In genomic region chr3:123976181-123976898, GRCh38 we compare ENCODE assay signal across 10 cellular contexts. TPM values are rescaled to one million over a fixed set of nuclear protein-coding genes. Genes with fewer than 3 reads are reported as not detected.
DNase-seq lines count a peak whose midpoint lies in the region; TF ChIP-seq lines count a peak whose summit lies in the region.
"Not testable (repeated sequence)": the region's sequence is repeated elsewhere in the genome, so short reads cannot be mapped to it uniquely, and the experiment has no call there.
"Had no signal": no experiment of that assay in that cellular context is flagged by ENCODE, and none has a peak within 500 bp of the region (broad histone marks: within the 10 kb centered on the region; RNA-seq: fewer than 3 reads in every experiment).

No MANE protein-coding gene starts in this region.

- not testable (repeated sequence) for TF ChIP-seq RAD21 in SK-N-SH (IDR thresholded peaks at IDR 0.05; ENCODE audit: low read length)

- not testable (repeated sequence) for H3K4me3 Mint-ChIP-seq in MCF 10A (ENCODE audit: unreplicated experiment)

- not testable (repeated sequence) for TF ChIP-seq CTCF in SK-N-SH (IDR thresholded peaks at IDR 0.05); MCF 10A (IDR thresholded peaks at IDR 0.05; ENCODE audit: unreplicated experiment); fibroblast of lung (conservative IDR thresholded peaks at IDR 0.05 in 1 of 2, IDR thresholded peaks at IDR 0.05 in 1 of 2; ENCODE audit: low read depth in 1 of 2, low read length in 2 of 2); osteoblast (IDR thresholded peaks at IDR 0.05; ENCODE audit: extremely low read depth, low read depth, low read length)

- H3K9me3 Mint-ChIP-seq in MCF 10A (ENCODE audit: unreplicated experiment) = not testable (repeated sequence)

- H3K4me2 ChIP-seq in SK-N-SH = not testable (repeated sequence)
- peak overlapping the region; percentile 37 for H3K4me2 ChIP-seq in fibroblast of lung (ENCODE audit: extremely low read depth, insufficient read depth, low read length)
- peak overlapping the region; percentile 56 for H3K4me2 ChIP-seq in osteoblast (ENCODE audit: insufficient read depth, low read length)

- 75% methylated on average over 4 of the region's 4 CpGs for WGBS in SK-N-SH (ENCODE audit: low lambda C conversion rate)

- intact Hi-C loops in MCF 10A (cut with micrococcal nuclease) = not testable (repeated sequence)

- DNase-seq in EH (ENCODE audit: low read depth) = peak; percentile 43
- peak; percentile 84 for DNase-seq in HT1080 (ENCODE audit: low read depth)
- DNase-seq in SK-N-SH; osteoblast (ENCODE audit: insufficient read length, low spot score, missing footprints): not testable (repeated sequence)
- DNase-seq in MCF 10A (ENCODE audit: unreplicated experiment) = peak; percentile 49
- peak; percentile 46 to 61 for DNase-seq in fibroblast of lung (ENCODE audit: low read depth in 2 of 2)
- DNase-seq in kidney tubule cell (ENCODE audit: low spot score) = peak; percentile 31

- not testable (repeated sequence) for H3K79me2 ChIP-seq in SK-N-SH (ENCODE audit: insufficient read depth); fibroblast of lung (ENCODE audit: control insufficient read depth, insufficient read depth, low read length); osteoblast (ENCODE audit: insufficient read depth, low read length)

- H3K4me1 Mint-ChIP-seq in MCF 10A (ENCODE audit: insufficient read depth, unreplicated experiment) = not testable (repeated sequence)

- H4K20me1 ChIP-seq in SK-N-SH (ENCODE audit: insufficient read depth); fibroblast of lung (ENCODE audit: control insufficient read depth, extremely low read depth, insufficient read depth, low read length); osteoblast (ENCODE audit: insufficient read depth, low read length): not testable (repeated sequence)

- H3K4me3 ChIP-seq in SK-N-SH (ENCODE audit: low read depth in 2 of 2, low read length in 1 of 2); fibroblast of lung (replicated peaks in 1 of 4; ENCODE audit: control extremely low read depth in 1 of 4, insufficient read depth in 1 of 4, low read depth in 3 of 4, low read length in 4 of 4); osteoblast (ENCODE audit: insufficient read depth, low read length): not testable (repeated sequence)

- H3F3A ChIP-seq in SK-N-SH (replicated peaks; ENCODE audit: insufficient read depth) = not testable (repeated sequence)

- not testable (repeated sequence) for H3K27ac ChIP-seq in SK-N-SH (ENCODE audit: low read depth in 2 of 2, low read length in 1 of 2); fibroblast of lung (ENCODE audit: insufficient read depth, low read length); osteoblast (ENCODE audit: low read depth, low read length)

- not testable (repeated sequence) for H3K9me2 ChIP-seq in SK-N-SH

- POLR2A ChIA-PET in SK-N-SH (lab: Yijun Ruan, JAX); MCF 10A (lab: Yijun Ruan, JAX): not testable (repeated sequence)

- CTCF ChIA-PET in SK-N-SH (lab: Yijun Ruan, JAX); MCF 10A (lab: Yijun Ruan, JAX): not testable (repeated sequence)

- H3K27me3 Mint-ChIP-seq in MCF 10A (ENCODE audit: insufficient read depth, unreplicated experiment) = peaks cover 32% of the 10 kb centered on the region

- not testable (repeated sequence) for H3K9ac ChIP-seq in SK-N-SH; fibroblast of lung (ENCODE audit: insufficient read depth, low read length)

- H2AFZ ChIP-seq in SK-N-SH (ENCODE audit: low read depth) = 0 out of 2 replicates have a peak overlapping the region, but pooled peaks have one; percentile 41
- H2AFZ ChIP-seq in fibroblast of lung (ENCODE audit: low read length) = peak overlapping the region; percentile 23
- peak overlapping the region; percentile 59 for H2AFZ ChIP-seq in osteoblast (ENCODE audit: low read length)

- H3K36me3 Mint-ChIP-seq in MCF 10A (ENCODE audit: insufficient read depth, unreplicated experiment) = not testable (repeated sequence)

- not testable (repeated sequence) for TF ChIP-seq EP300 in SK-N-SH (IDR thresholded peaks at IDR 0.05; ENCODE audit: borderline replicate concordance in 1 of 2, low read depth in 1 of 2, low read length in 1 of 2)

- not testable (repeated sequence) for H3K27ac Mint-ChIP-seq in MCF 10A (ENCODE audit: low read depth, unreplicated experiment)

- H3K27me3 ChIP-seq in SK-N-SH (ENCODE audit: insufficient read depth); fibroblast of lung (ENCODE audit: control insufficient read depth, insufficient read depth, low read length): not testable (repeated sequence)
- H3K27me3 ChIP-seq in osteoblast (ENCODE audit: insufficient read depth, low read length) = peaks cover 11% of the 10 kb centered on the region

- H3K36me3 ChIP-seq in SK-N-SH (replicated peaks in 1 of 2; ENCODE audit: control insufficient read depth in 1 of 2, insufficient read depth in 2 of 2, low read length in 1 of 2); fibroblast of lung (ENCODE audit: control insufficient read depth, insufficient read depth, low read length); osteoblast (ENCODE audit: insufficient read depth, low read length): not testable (repeated sequence)

- H3K4me1 ChIP-seq in SK-N-SH (ENCODE audit: control insufficient read depth in 1 of 2, insufficient read depth in 2 of 2, low read depth in 1 of 2, low read length in 1 of 2); fibroblast of lung (ENCODE audit: control insufficient read depth, extremely low read depth, insufficient read depth, low read length): not testable (repeated sequence)
- H3K4me1 ChIP-seq in osteoblast (ENCODE audit: insufficient read depth, low read length) = peaks cover 13% of the 10 kb centered on the region

- H3K9me3 ChIP-seq in SK-N-SH; fibroblast of lung (ENCODE audit: control insufficient read depth, insufficient read depth, low read depth, low read length); osteoblast (ENCODE audit: low read depth, low read length): not testable (repeated sequence)

- BruUV-seq in MCF 10A (replicated peaks; lab: Mats Ljungman, UMichigan) = not testable (repeated sequence)

TF ChIP-seq in SK-N-SH, 30 proteins besides CTCF, POLR2A, EP300 and RAD21:
- TF ChIP-seq TCF12 (IDR thresholded peaks at IDR 0.05) (peak; percentile 32; the same call in 1 of the 2 replicates), JUND (IDR thresholded peaks at IDR 0.05) (0 out of 2 replicates have a peak, but pooled peaks have one; percentile 14)

RNA-seq across cellular contexts. Expression of gene CCDC14, which starts 15.3 kb away (rescaled TPM):
- total RNA-seq in HT1080 (2014; rRNA removed; shearing (Covaris generic)) = 44.9 and 46.5 TPM in 2 replicates
- 29.3 and 30.2 TPM in 2 replicates for polyA plus RNA-seq in HT1080 (2015; cell fraction: cytosol; rRNA removed)
- 454 and 455 TPM in 2 replicates for polyA plus RNA-seq in HT1080 (2015; cell fraction: nucleus; rRNA removed)
- polyA plus RNA-seq in SK-N-SH (2012; rRNA removed) (147 and 197 TPM in 2 replicates), fibroblast of lung (29.4 and 35.2 TPM in 2 replicates)
- 30.5 and 42.1 TPM in 2 replicates for polyA plus RNA-seq in SK-N-SH (2012; cell fraction: cytosol; rRNA removed)
- polyA plus RNA-seq in SK-N-SH (2012; cell fraction: nucleus; rRNA removed) = 605 and 1,249 TPM in 2 replicates
- total RNA-seq in MCF 10A (2022) (23.8 and 31.1 TPM in 2 replicates), fibroblast of lung (54.7 and 94.8 TPM in 2 replicates), osteoblast (45.7 and 51.4 TPM in 2 replicates)
- polyA plus RNA-seq in fibroblast of lung (2012) = 16.1 and 18.6 TPM in 2 replicates
- polyA minus RNA-seq in fibroblast of lung (ENCODE audit: low replicate concordance) = 23.2 and 46.3 TPM in 2 replicates

RNA-seq across cellular contexts. Expression of gene ROPN1, which starts 15.6 kb away (rescaled TPM):
- 0.21 TPM in 1 of 2 replicates, not detected in the other for total RNA-seq in HT1080 (2014; rRNA removed; shearing (Covaris generic))
- 0.10 TPM in 1 of 2 replicates, not detected in the other for polyA plus RNA-seq in HT1080 (2015; cell fraction: cytosol; rRNA removed)
- not detected in 2 replicates for polyA plus RNA-seq in HT1080 (2015; cell fraction: nucleus; rRNA removed)
- polyA plus RNA-seq in SK-N-SH (2012; rRNA removed) = 0.05 TPM in 1 of 2 replicates, not detected in the other
- not detected in 2 replicates for polyA plus RNA-seq in SK-N-SH (2012; cell fraction: cytosol; rRNA removed)
- 0.05 TPM in 1 of 2 replicates, not detected in the other for polyA plus RNA-seq in SK-N-SH (2012; cell fraction: nucleus; rRNA removed)
- not detected in 2 replicates for total RNA-seq in MCF 10A (2022)
- total RNA-seq in fibroblast of lung = not detected in 2 replicates
- not detected in 2 replicates for polyA plus RNA-seq in fibroblast of lung
- not detected in 2 replicates for polyA plus RNA-seq in fibroblast of lung (2012)
- polyA minus RNA-seq in fibroblast of lung (ENCODE audit: low replicate concordance) = not detected in 2 replicates
- not detected in 2 replicates for total RNA-seq in osteoblast
- total RNA-seq: CD4-positive, alpha-beta T cell; NCI-H460; SJSA1 had no signal

RNA-seq across cellular contexts. Expression of gene KALRN, which starts 56.8 kb away (rescaled TPM):
- 7.6 and 8.0 TPM in 2 replicates for total RNA-seq in HT1080 (2014; rRNA removed; shearing (Covaris generic))
- 1.00 and 1.5 TPM in 2 replicates for polyA plus RNA-seq in HT1080 (2015; cell fraction: cytosol; rRNA removed)
- polyA plus RNA-seq in HT1080 (2015; cell fraction: nucleus; rRNA removed) = 2.0 and 4.7 TPM in 2 replicates
- polyA plus RNA-seq in SK-N-SH (2012; rRNA removed) (10.1 and 11.0 TPM in 2 replicates), fibroblast of lung (1.9 and 3.7 TPM in 2 replicates)
- polyA plus RNA-seq in SK-N-SH (2012; cell fraction: cytosol; rRNA removed) = 7.3 and 8.3 TPM in 2 replicates
- 25.3 and 26.4 TPM in 2 replicates for polyA plus RNA-seq in SK-N-SH (2012; cell fraction: nucleus; rRNA removed)
- total RNA-seq in MCF 10A (2022) (0.05 TPM in 1 of 2 replicates, not detected in the other), fibroblast of lung (3.5 and 3.9 TPM in 2 replicates), osteoblast (9.4 and 13.4 TPM in 2 replicates)
- 1.4 and 4.0 TPM in 2 replicates for polyA plus RNA-seq in fibroblast of lung (2012)
- 3.3 and 6.8 TPM in 2 replicates for polyA minus RNA-seq in fibroblast of lung (ENCODE audit: low replicate concordance)
